In genomic region chr1:206568779-206569352, GRCh38 we compare ENCODE assay signal across 16 cellular contexts. TPM values are rescaled to one million over a fixed set of nuclear protein-coding genes. Genes with fewer than 3 reads are reported as not detected.
A peak's percentile ranks its signal among the peaks of the same experiment; 100 is the strongest.
DNase-seq lines count a peak whose midpoint lies in the region; ATAC-seq lines count a peak whose summit lies in the region.
"Had no signal": no experiment of that assay in that cellular context is flagged by ENCODE, and none has a peak within 500 bp of the region (broad histone marks: within the 10 kb centered on the region; RNA-seq: fewer than 3 reads in every experiment).

No MANE protein-coding gene starts in this region.

- H3K27ac ChIP-seq in effector memory CD4-positive, alpha-beta T cell (ENCODE audit: insufficient read depth, low read length, poor library complexity, severe bottlenecking), result peak overlapping the region; percentile 70
- peak overlapping the region; percentile 15 for H3K27ac ChIP-seq in thymus (ENCODE audit: low read depth)
- H3K27ac ChIP-seq: breast epithelium, gastroesophageal sphincter, PC-9 had no signal

- H3K9me3 ChIP-seq in effector memory CD4-positive, alpha-beta T cell (ENCODE audit: control insufficient read depth, low read length), result no peaks in the 10 kb centered on the region
- no peaks in the 10 kb centered on the region for H3K9me3 ChIP-seq in thymus (ENCODE audit: control insufficient read depth)
- H3K9me3 ChIP-seq: breast epithelium, gastroesophageal sphincter had no signal

- H3K9me3 Mint-ChIP-seq in activated naive CD4-positive, alpha-beta T cell treated with anti-CD3 and anti-CD28 coated beads, Interleukin-2, amount 50 U/mL, for 24 hours, result no peaks in the 10 kb centered on the region
- no peaks in the 10 kb centered on the region for H3K9me3 Mint-ChIP-seq in activated CD4-positive, alpha-beta memory T cell treated with anti-CD3 and anti-CD28 coated beads, Interleukin-2, amount 10 ng/mL, durations not matched to agents 7 days and 5 days

- H3K4me1 ChIP-seq in effector memory CD4-positive, alpha-beta T cell (ENCODE audit: control insufficient read depth, insufficient read depth, low read length, poor library complexity, severe bottlenecking), result peaks cover 91% of the 10 kb centered on the region
- H3K4me1 ChIP-seq in thymus (ENCODE audit: control insufficient read depth, insufficient read depth, low read length), result peaks cover 59% of the 10 kb centered on the region
- H3K4me1 ChIP-seq: breast epithelium, gastroesophageal sphincter had no signal

- WGBS in thymus, result 86% methylated on average over 8 of the region's 8 CpGs

- H3K27ac Mint-ChIP-seq in activated naive CD4-positive, alpha-beta T cell treated with anti-CD3 and anti-CD28 coated beads, Interleukin-2, amount 50 U/mL, for 24 hours, result peak overlapping the region; percentile 68
- peak overlapping the region; percentile 72 for H3K27ac Mint-ChIP-seq in activated CD4-positive, alpha-beta memory T cell treated with anti-CD3 and anti-CD28 coated beads, Interleukin-2, amount 10 ng/mL, durations not matched to agents 7 days and 5 days

- CTCF ChIA-PET in activated CD4-positive, alpha-beta memory T cell treated with anti-CD3 and anti-CD28 coated beads, Interleukin-2, amount 10 ng/mL, durations not matched to agents 7 days and 5 days (lab: Charles Lee), result interaction anchor here (0.7 to 23.3 kb wide), 5 partner anchors 9 to 24 kb away, joined by 3 to 524 read pairs (median 15); no protein-coding TSS in a partner anchor

- H3K36me3 ChIP-seq in effector memory CD4-positive, alpha-beta T cell (ENCODE audit: control insufficient read depth, insufficient read depth, low read length), result peaks cover 65% of the 10 kb centered on the region
- H3K36me3 ChIP-seq in thymus (ENCODE audit: control insufficient read depth, insufficient read depth), result peaks cover 62% of the 10 kb centered on the region
- H3K36me3 ChIP-seq: breast epithelium had no signal

- POLR2A ChIA-PET in activated CD4-positive, alpha-beta memory T cell treated with anti-CD3 and anti-CD28 coated beads, Interleukin-2, amount 10 ng/mL, durations not matched to agents 7 days and 5 days (lab: Charles Lee), result interaction anchor here (1.3 to 28.4 kb wide), 4 partner anchors 7 to 24 kb away, joined by 4 to 1193 read pairs (median 599); no protein-coding TSS in a partner anchor

- no peak for DNase-seq in activated naive CD4-positive, alpha-beta T cell (lab: John Stamatoyannopoulos, UW)
- no peak for DNase-seq in activated CD4-positive, alpha-beta memory T cell treated with anti-CD3 and anti-CD28 coated beads, Interleukin-2, amount 10 ng/mL, durations not matched to agents 7 days and 5 days
- DNase-seq in effector memory CD4-positive, alpha-beta T cell, result no peak
- DNase-seq in NCI-H128 (lab: John Stamatoyannopoulos, UW; ENCODE audit: unreplicated experiment), result no peak
- DNase-seq: GOT3; Karpas-422; NCI-H1105 treated with DMSO at 0.1 percent for 48 hours; NCI-H82; PC-9; stimulated activated CD4-positive, alpha-beta T cell treated with anti-CD3 and anti-CD28 coated beads, Interleukin-2, amount 100 ng/mL, for 48 hours had no signal

- no peak for ATAC-seq in GM19035 (IDR thresholded peaks at IDR 0.05; ENCODE audit: unreplicated experiment)
- ATAC-seq in GM18520 (IDR thresholded peaks at IDR 0.05; ENCODE audit: unreplicated experiment), result no peak
- ATAC-seq: gastroesophageal sphincter had no signal

- H3K36me3 Mint-ChIP-seq in activated naive CD4-positive, alpha-beta T cell treated with anti-CD3 and anti-CD28 coated beads, Interleukin-2, amount 50 U/mL, for 24 hours, result peaks cover 48% of the 10 kb centered on the region
- peaks cover 97% of the 10 kb centered on the region for H3K36me3 Mint-ChIP-seq in activated CD4-positive, alpha-beta memory T cell treated with anti-CD3 and anti-CD28 coated beads, Interleukin-2, amount 10 ng/mL, durations not matched to agents 7 days and 5 days (ENCODE audit: low read depth)

- no peaks in the 10 kb centered on the region for H3K27me3 Mint-ChIP-seq in activated naive CD4-positive, alpha-beta T cell treated with anti-CD3 and anti-CD28 coated beads, Interleukin-2, amount 50 U/mL, for 24 hours
- H3K27me3 Mint-ChIP-seq in activated CD4-positive, alpha-beta memory T cell treated with anti-CD3 and anti-CD28 coated beads, Interleukin-2, amount 10 ng/mL, durations not matched to agents 7 days and 5 days, result no peaks in the 10 kb centered on the region

- H3K4me3 ChIP-seq in effector memory CD4-positive, alpha-beta T cell (ENCODE audit: insufficient read depth, low read depth, low read length, poor library complexity, severe bottlenecking), result peak overlapping the region; percentile 35
- no peak overlapping the region for H3K4me3 ChIP-seq in thymus (ENCODE audit: low read length)
- H3K4me3 ChIP-seq: breast epithelium, gastroesophageal sphincter, PC-9 had no signal

- peak overlapping the region; percentile 99 for H3K4me3 Mint-ChIP-seq in activated naive CD4-positive, alpha-beta T cell treated with anti-CD3 and anti-CD28 coated beads, Interleukin-2, amount 50 U/mL, for 24 hours
- peak overlapping the region; percentile 27 for H3K4me3 Mint-ChIP-seq in activated CD4-positive, alpha-beta memory T cell treated with anti-CD3 and anti-CD28 coated beads, Interleukin-2, amount 10 ng/mL, durations not matched to agents 7 days and 5 days

- peaks cover 99% of the 10 kb centered on the region for H3K4me1 Mint-ChIP-seq in activated naive CD4-positive, alpha-beta T cell treated with anti-CD3 and anti-CD28 coated beads, Interleukin-2, amount 50 U/mL, for 24 hours
- peaks cover 99% of the 10 kb centered on the region for H3K4me1 Mint-ChIP-seq in activated CD4-positive, alpha-beta memory T cell treated with anti-CD3 and anti-CD28 coated beads, Interleukin-2, amount 10 ng/mL, durations not matched to agents 7 days and 5 days

- H3K27me3 ChIP-seq in effector memory CD4-positive, alpha-beta T cell (replicated peaks; ENCODE audit: control insufficient read depth, insufficient read depth, low read length, poor library complexity, severe bottlenecking), result no peaks in the 10 kb centered on the region
- H3K27me3 ChIP-seq in thymus (ENCODE audit: control insufficient read depth, insufficient read depth), result no peaks in the 10 kb centered on the region
- H3K27me3 ChIP-seq: breast epithelium, gastroesophageal sphincter had no signal

RNA-seq across cellular contexts. Expression of gene EIF2D, which starts 43.4 kb away (rescaled TPM):
- total RNA-seq in activated CD4-positive, alpha-beta memory T cell treated with anti-CD3 and anti-CD28 coated beads, Interleukin-2, amount 10 ng/mL, durations not matched to agents 7 days and 5 days, result 10 to 100 TPM; 42.2 to 43.1 TPM
- 43.2 TPM for polyA plus RNA-seq in thymus
